ENCODE assay signal across 16 cellular contexts in genomic region chr15:74042603-74043424, GRCh38. TPM values are rescaled to one million over a fixed set of nuclear protein-coding genes. Genes with fewer than 3 reads are reported as not detected.
A peak's percentile ranks its signal among the peaks of the same experiment; 100 is the strongest.
DNase-seq lines count a peak whose midpoint lies in the region; ATAC-seq and TF ChIP-seq lines count a peak whose summit lies in the region.
"Had no signal": no experiment of that assay in that cellular context is flagged by ENCODE, and none has a peak within 500 bp of the region (broad histone marks: within the 10 kb centered on the region; RNA-seq: fewer than 3 reads in every experiment).

No MANE protein-coding gene starts in this region.

- H2BK20ac ChIP-seq in IMR-90 (ENCODE audit: low read depth, low read length) = 0 out of 2 replicates have a peak overlapping the region, but pooled peaks have one; percentile 4

- TF ChIP-seq EP300 in tibial nerve (IDR thresholded peaks at IDR 0.05) = no peak

- no peak overlapping the region for H3K56ac ChIP-seq in IMR-90 (ENCODE audit: extremely low read depth, insufficient read depth, low read length)

- H3K27ac Mint-ChIP-seq in activated naive CD4-positive, alpha-beta T cell treated with anti-CD3 and anti-CD28 coated beads, Interleukin-2, amount 50 U/mL, for 24 hours = peak overlapping the region; percentile 46
- H3K27ac Mint-ChIP-seq in endothelial cell (ENCODE audit: unreplicated experiment) = no peak overlapping the region

- no peak overlapping the region for H3K4me2 ChIP-seq in IMR-90 (ENCODE audit: low read depth, low read length)
- H3K4me2 ChIP-seq: PC-9 had no signal

- H2BK15ac ChIP-seq in IMR-90 (ENCODE audit: low read depth, low read length) = 0 out of 3 replicates have a peak overlapping the region, but pooled peaks have one; percentile 48

- dilution Hi-C loops in IMR-90 (cut with HindIII; ENCODE audit: low sequenced_read_pairs, unreplicated experiment) = no loop called here

- TF ChIP-seq CTCF in IMR-90 (conservative IDR thresholded peaks at IDR 0.05; ENCODE audit: low read depth, low read length) (no peak), endothelial cell (IDR thresholded peaks at IDR 0.05; ENCODE audit: unreplicated experiment) (no peak), tibial nerve (IDR thresholded peaks at IDR 0.05) (no peak)

- no peak overlapping the region for H2BK5ac ChIP-seq in IMR-90 (ENCODE audit: low read depth, low read length, poor library complexity, severe bottlenecking)

- TF ChIP-seq RAD21 in IMR-90 (IDR thresholded peaks at IDR 0.05; ENCODE audit: low read length) = no peak

- no peak for DNase-seq in activated naive CD4-positive, alpha-beta T cell treated with Interleukin-2 at 50 U/mL for 16 hours
- no peak for DNase-seq in IMR-90
- DNase-seq in endothelial cell (ENCODE audit: low spot score) = no peak
- no peak for DNase-seq in tibial nerve (ENCODE audit: low spot score in 2 of 2)
- no peak for DNase-seq in cortex of kidney (lab: John Stamatoyannopoulos, UW)
- DNase-seq in RPMI8226 = no peak
- no peak for DNase-seq in NCI-H2107 treated with DMSO at 0.1 percent for 48 hours (lab: John Stamatoyannopoulos, UW; ENCODE audit: unreplicated experiment)
- DNase-seq: 8988T, HCEC 1CT, NCI-H146, NCI-H2081 treated with DMSO at 0.1 percent for 48 hours, NCI-H345, PC-9 had no signal

- H3K4me1 ChIP-seq in IMR-90 (ENCODE audit: control insufficient read depth, insufficient read depth, low read length) = peaks cover 26% of the 10 kb centered on the region
- H3K4me1 ChIP-seq in tibial nerve = peaks cover 0 to 80% (median 28%) of the 10 kb centered on the region in 4 donors

- H3K14ac ChIP-seq in IMR-90 (replicated peaks; ENCODE audit: low read depth, low read length) = no peak overlapping the region

- no peak overlapping the region for H3K4me3 ChIP-seq in IMR-90 (ENCODE audit: insufficient read depth, low read depth, low read length)
- H3K4me3 ChIP-seq in tibial nerve = no peak overlapping the region
- H3K4me3 ChIP-seq: PC-9 had no signal

- H2AK5ac ChIP-seq in IMR-90 (ENCODE audit: low read depth, low read length) = peak overlapping the region; percentile 91

- H3K27me3 Mint-ChIP-seq in activated naive CD4-positive, alpha-beta T cell treated with anti-CD3 and anti-CD28 coated beads, Interleukin-2, amount 50 U/mL, for 24 hours = no peaks in the 10 kb centered on the region
- peaks cover 10% of the 10 kb centered on the region for H3K27me3 Mint-ChIP-seq in endothelial cell (ENCODE audit: unreplicated experiment)

- H3K36me3 ChIP-seq in IMR-90 (ENCODE audit: control insufficient read depth, insufficient read depth, low read length) = peaks cover 1% of the 10 kb centered on the region; the same call in 1 of the 2 replicates
- H3K36me3 ChIP-seq in tibial nerve = peaks cover 0 to 48% (median 0%) of the 10 kb centered on the region in 3 donors

- CTCF ChIA-PET in IMR-90 (lab: Yijun Ruan, JAX) = no interaction called here

- H4K5ac ChIP-seq in IMR-90 (ENCODE audit: low read depth, low read length) = no peak overlapping the region

- H3K18ac ChIP-seq in IMR-90 (ENCODE audit: low read depth, low read length) = no peak overlapping the region

- H3K27ac ChIP-seq in IMR-90 (ENCODE audit: insufficient read depth, low read length) (no peak overlapping the region), tibial nerve (peak overlapping the region in 3 of 4 donors; percentile 58 to 81 (median 79))
- H3K27ac ChIP-seq: PC-9 had no signal

- intact Hi-C loops in IMR-90 (cut with micrococcal nuclease) = no loop called here

- H2AFZ ChIP-seq in IMR-90 (replicated peaks; ENCODE audit: low read length, poor library complexity) = no peak overlapping the region
- H2AFZ ChIP-seq: PC-9 had no signal

- no peak overlapping the region for H3K9ac ChIP-seq in IMR-90 (ENCODE audit: low read depth, low read length)

- H2AK9ac ChIP-seq in IMR-90 (replicated peaks; ENCODE audit: low read depth, low read length, poor library complexity) = no peak overlapping the region

- no peaks in the 10 kb centered on the region for H4K20me1 ChIP-seq in IMR-90 (ENCODE audit: insufficient read depth, low read length)

- ATAC-seq in IMR-90 (ENCODE audit: low read depth) = no peak
- ATAC-seq: Right ventricle myocardium inferior had no signal

- no peak for TF ChIP-seq POLR2A in IMR-90 (IDR thresholded peaks at IDR 0.05; ENCODE audit: low read depth, low read length)
- TF ChIP-seq POLR2A in tibial nerve (IDR thresholded peaks at IDR 0.05) = no peak

- peaks cover 0 to 16% of the 10 kb centered on the region in 2 experiments; a peak in 2 of 4 replicates for H3K79me1 ChIP-seq in IMR-90 (ENCODE audit: low read depth in 1 of 2, low read length in 2 of 2)

- peak overlapping the region; percentile 52 for H3K4ac ChIP-seq in IMR-90 (ENCODE audit: low read depth, low read length)

- H3K36me3 Mint-ChIP-seq in activated naive CD4-positive, alpha-beta T cell treated with anti-CD3 and anti-CD28 coated beads, Interleukin-2, amount 50 U/mL, for 24 hours = no peaks in the 10 kb centered on the region
- H3K36me3 Mint-ChIP-seq in endothelial cell (ENCODE audit: low read depth, unreplicated experiment) = peaks cover 13% of the 10 kb centered on the region

- no peak overlapping the region for H4K8ac ChIP-seq in IMR-90 (ENCODE audit: low read depth in 2 of 2, low read length in 2 of 2)

- peak overlapping the region; percentile 24; the same call in 1 of the 2 replicates for H4K91ac ChIP-seq in IMR-90 (ENCODE audit: insufficient read depth, low read depth, low read length)

- no peak overlapping the region for H3K4me3 Mint-ChIP-seq in activated naive CD4-positive, alpha-beta T cell treated with anti-CD3 and anti-CD28 coated beads, Interleukin-2, amount 50 U/mL, for 24 hours
- H3K4me3 Mint-ChIP-seq in endothelial cell (ENCODE audit: unreplicated experiment) = peak overlapping the region; percentile 63

- H3K23ac ChIP-seq in IMR-90 (ENCODE audit: low read depth, low read length) = no peak overlapping the region

- no peaks in the 10 kb centered on the region for H3K9me3 Mint-ChIP-seq in activated naive CD4-positive, alpha-beta T cell treated with anti-CD3 and anti-CD28 coated beads, Interleukin-2, amount 50 U/mL, for 24 hours
- H3K9me3 Mint-ChIP-seq in endothelial cell (ENCODE audit: unreplicated experiment) = no peaks in the 10 kb centered on the region

- H3K9me1 ChIP-seq in IMR-90 (ENCODE audit: insufficient read depth, low read length) = peaks cover 28% of the 10 kb centered on the region

- H3K4me1 Mint-ChIP-seq in activated naive CD4-positive, alpha-beta T cell treated with anti-CD3 and anti-CD28 coated beads, Interleukin-2, amount 50 U/mL, for 24 hours = peaks cover 4% of the 10 kb centered on the region
- H3K4me1 Mint-ChIP-seq in endothelial cell (ENCODE audit: unreplicated experiment) = peaks cover 17% of the 10 kb centered on the region

- in situ Hi-C loops in IMR-90 (cut with MboI; ENCODE audit: low sequenced_read_pairs) = no loop called here

- H3K9me3 ChIP-seq in IMR-90 (ENCODE audit: control insufficient read depth, insufficient read depth, low read length) (no peaks in the 10 kb centered on the region), tibial nerve (no peaks in the 10 kb centered on the region)

- H3K27me3 ChIP-seq in IMR-90 (ENCODE audit: control insufficient read depth, insufficient read depth, low read length) (no peaks in the 10 kb centered on the region), tibial nerve (no peaks in the 10 kb centered on the region)

- no peak overlapping the region for H2BK120ac ChIP-seq in IMR-90 (ENCODE audit: low read depth, low read length)

- 91% methylated on average over 6 of the region's 11 CpGs; no CpG with 5 or more reads in 1 of the 2 experiments for WGBS in IMR-90 (ENCODE audit: extremely low coverage in 2 of 2, insufficient read length in 1 of 2), 2 experiments
- WGBS in tibial nerve, 2 donors = 88 to 92% methylated on average over 11 of the region's 11 CpGs

- POLR2A ChIA-PET in IMR-90 (lab: Charles Lee; ENCODE audit: unreplicated experiment) = no interaction called here

- BruUV-seq in IMR-90 (replicated peaks; lab: Mats Ljungman, UMichigan) = no TSS peak

TF ChIP-seq in IMR-90, 13 proteins besides CTCF, POLR2A, EP300 and RAD21 (continues in another document):
- no peak for TF ChIP-seq CEBPB (IDR thresholded peaks at IDR 0.05; ENCODE audit: low read depth, low read length)
- no peak for TF ChIP-seq USF2 (IDR thresholded peaks at IDR 0.05; ENCODE audit: low read depth, low read length)
- no peak for TF ChIP-seq RFX5 (IDR thresholded peaks at IDR 0.05; ENCODE audit: low read depth, low read length)
- no peak for TF ChIP-seq RCOR1 (IDR thresholded peaks at IDR 0.05; ENCODE audit: insufficient replicate concordance, low read length)
- TF ChIP-seq SMC3 (IDR thresholded peaks at IDR 0.05; ENCODE audit: low read depth, low read length) = no peak
- TF ChIP-seq BHLHE40 (IDR thresholded peaks at IDR 0.05; ENCODE audit: low read depth, low read length) = no peak
- TF ChIP-seq FOS (IDR thresholded peaks at IDR 0.05; ENCODE audit: low read depth, low read length) = no peak
- no peak for TF ChIP-seq MAFK (IDR thresholded peaks at IDR 0.05; ENCODE audit: low read depth, low read length)
- TF ChIP-seq MXI1 (IDR thresholded peaks at IDR 0.05; ENCODE audit: borderline replicate concordance, low read depth, low read length) = no peak

RNA-seq across cellular contexts. Expression of gene GOLGA6A, which starts 39.5 kb away (rescaled TPM):
- total RNA-seq in IMR-90 (2012; rRNA removed) (not detected in 2 replicates), endothelial cell (ENCODE audit: unreplicated experiment) (0.85 TPM), tibial nerve (under 1 TPM in 2 of 4 donors, not detected in 2; 0.20 to 0.87 TPM)
- not detected in 2 replicates for polyA plus RNA-seq in IMR-90 (2012; rRNA removed)
- not detected in 2 replicates for polyA plus RNA-seq in IMR-90 (2012; cell fraction: cytosol; rRNA removed)
- 0.14 TPM in 1 of 2 replicates, not detected in the other for polyA plus RNA-seq in IMR-90 (2012; cell fraction: nucleus; rRNA removed; ENCODE audit: low replicate concordance)
- total RNA-seq: HT-29, PC-9, Right ventricle myocardium inferior had no signal

RNA-seq across cellular contexts. Expression of gene PML, which starts 48.3 kb away (rescaled TPM):
- total RNA-seq in IMR-90 (2012; rRNA removed) = 8.8 and 10.3 TPM in 2 replicates
- polyA plus RNA-seq in IMR-90 (2012; rRNA removed) = 22.6 and 23.1 TPM in 2 replicates
- 28.1 and 29.3 TPM in 2 replicates for polyA plus RNA-seq in IMR-90 (2012; cell fraction: cytosol; rRNA removed)
- polyA plus RNA-seq in IMR-90 (2012; cell fraction: nucleus; rRNA removed; ENCODE audit: low replicate concordance) = 43.2 and 105 TPM in 2 replicates
- total RNA-seq in endothelial cell (ENCODE audit: unreplicated experiment) = 161 TPM
- 100 to 1,000 TPM in 2 of 4 donors, 10 to 100 TPM in 2; 69.3 to 159 (median 89.4) TPM for total RNA-seq in tibial nerve

RNA-seq across cellular contexts. Expression of gene STOML1, which starts 50.7 kb away (rescaled TPM):
- total RNA-seq in IMR-90 (2012; rRNA removed) = 11.8 and 12.5 TPM in 2 replicates
- 21.2 and 25.0 TPM in 2 replicates for polyA plus RNA-seq in IMR-90 (2012; rRNA removed)
- 15.0 and 22.2 TPM in 2 replicates for polyA plus RNA-seq in IMR-90 (2012; cell fraction: cytosol; rRNA removed)
- 13.0 and 29.7 TPM in 2 replicates for polyA plus RNA-seq in IMR-90 (2012; cell fraction: nucleus; rRNA removed; ENCODE audit: low replicate concordance)
- total RNA-seq in endothelial cell (ENCODE audit: unreplicated experiment) = 14.3 TPM
- total RNA-seq in tibial nerve = 10 to 100 TPM; 16.6 to 29.1 (median 21.5) TPM
